ENCODE assay signal across 18 cellular contexts in the genomic region with DNA sequence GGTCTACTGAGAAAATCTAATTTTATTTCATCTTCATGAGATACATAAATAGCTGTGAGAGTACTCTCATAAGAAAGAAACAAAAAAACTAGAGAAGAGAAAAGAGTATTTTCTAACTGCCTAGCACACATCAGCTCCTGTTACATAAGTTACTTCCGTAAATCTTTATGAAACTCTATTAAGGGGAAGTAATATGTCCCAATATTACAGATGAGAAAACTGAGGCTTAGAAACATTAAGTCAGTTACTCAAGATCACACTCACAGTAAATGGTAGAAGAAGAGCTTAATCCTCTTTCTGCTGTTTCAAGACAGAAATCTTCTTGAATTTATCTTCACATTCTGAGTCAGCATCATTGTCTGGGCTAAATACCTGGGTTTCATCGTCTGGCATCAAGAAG.
DNase-seq lines count a peak whose midpoint lies in the region; ATAC-seq and TF ChIP-seq lines count a peak whose summit lies in the region.
"Had no signal": no experiment of that assay in that cellular context is flagged by ENCODE, and none has a peak within 500 bp of the region (broad histone marks: within the 10 kb centered on the region; RNA-seq: fewer than 3 reads in every experiment).

No MANE protein-coding gene starts in this region.

- H3K4me3 ChIP-seq in GM06990 (replicated peaks; ENCODE audit: low read depth, low read length) (no peak overlapping the region), endocrine pancreas (ENCODE audit: control insufficient read depth, insufficient read depth, low read length) (peak overlapping the region; percentile 34)
- H3K4me3 ChIP-seq: GM23248 had no signal

- H3K4me1 ChIP-seq in endocrine pancreas (ENCODE audit: control insufficient read depth, insufficient read depth, low read length): no peaks in the 10 kb centered on the region

- no peaks in the 10 kb centered on the region for H3K36me3 Mint-ChIP-seq in activated naive CD8-positive, alpha-beta T cell treated with anti-CD3 and anti-CD28 coated beads for 36 hours
- no peaks in the 10 kb centered on the region for H3K36me3 Mint-ChIP-seq in type B pancreatic cell
- H3K36me3 Mint-ChIP-seq: CD4-positive, CD25-positive, alpha-beta regulatory T cell had no signal

- H3K27me3 ChIP-seq in GM06990 (replicated peaks; ENCODE audit: control insufficient read depth, insufficient read depth, low read length): no peaks in the 10 kb centered on the region
- no peaks in the 10 kb centered on the region for H3K27me3 ChIP-seq in endocrine pancreas (ENCODE audit: control insufficient read depth, insufficient read depth, low read length)

- no peak overlapping the region for H3K4me3 Mint-ChIP-seq in activated naive CD8-positive, alpha-beta T cell treated with anti-CD3 and anti-CD28 coated beads for 36 hours
- H3K4me3 Mint-ChIP-seq in type B pancreatic cell: no peak overlapping the region
- H3K4me3 Mint-ChIP-seq: CD4-positive, CD25-positive, alpha-beta regulatory T cell; T-helper 17 cell had no signal

- H3K9ac ChIP-seq in endocrine pancreas (ENCODE audit: control insufficient read depth, insufficient read depth, low read length): no peak overlapping the region
- H3K9ac ChIP-seq: GM23248 had no signal

- peak; percentile 57 for ATAC-seq in HG02852 (IDR thresholded peaks at IDR 0.05; ENCODE audit: unreplicated experiment)
- ATAC-seq: HepG2, SK-N-SH treated with all-trans-retinoic acid at 6 μM for 48 hours, T-helper 17 cell had no signal

- TF ChIP-seq CTCF in GM06990 (IDR thresholded peaks at IDR 0.05; ENCODE audit: insufficient read depth, low read length, poor library complexity, severe bottlenecking) (no peak), type B pancreatic cell (conservative IDR thresholded peaks at IDR 0.05) (no peak)

- no peaks in the 10 kb centered on the region for H3K4me1 Mint-ChIP-seq in activated naive CD8-positive, alpha-beta T cell treated with anti-CD3 and anti-CD28 coated beads for 36 hours
- H3K4me1 Mint-ChIP-seq in type B pancreatic cell (ENCODE audit: unreplicated experiment): no peaks in the 10 kb centered on the region
- H3K4me1 Mint-ChIP-seq: CD4-positive, CD25-positive, alpha-beta regulatory T cell; T-helper 17 cell had no signal

- DNase-seq in GM06990 (ENCODE audit: extremely low read depth, insufficient read length): peak; percentile 22
- peak; percentile 71 for DNase-seq in NOMO-1 treated with DMSO at 0.1 percent for 48 hours (lab: John Stamatoyannopoulos, UW; ENCODE audit: unreplicated experiment)
- DNase-seq in activated CD4-positive, alpha-beta T cell treated with anti-CD3 and anti-CD28 coated beads, Interleukin-2, amount 50 U/mL, for 48 hours: no peak
- DNase-seq in activated naive CD8-positive, alpha-beta T cell treated with anti-CD3 and anti-CD28 coated beads for 36 hours: no peak
- no peak for DNase-seq in type B pancreatic cell (ENCODE audit: extremely low spot score, unreplicated experiment)
- DNase-seq: CD4-positive, CD25-positive, alpha-beta regulatory T cell; EL; GM23248; KG1; NCI-H1930; NCI-H2171 treated with DMSO at 0.1 percent for 48 hours; NCI-H446 treated with DMSO at 0.1 percent for 48 hours; Right ventricle myocardium superior; T-helper 17 cell had no signal

- no peak overlapping the region for H3K27ac Mint-ChIP-seq in activated naive CD8-positive, alpha-beta T cell treated with anti-CD3 and anti-CD28 coated beads for 36 hours
- no peak overlapping the region for H3K27ac Mint-ChIP-seq in type B pancreatic cell
- H3K27ac Mint-ChIP-seq: CD4-positive, CD25-positive, alpha-beta regulatory T cell; T-helper 17 cell had no signal

- H3K9me3 Mint-ChIP-seq in activated naive CD8-positive, alpha-beta T cell treated with anti-CD3 and anti-CD28 coated beads for 36 hours: no peaks in the 10 kb centered on the region
- H3K9me3 Mint-ChIP-seq in type B pancreatic cell: no peaks in the 10 kb centered on the region
- H3K9me3 Mint-ChIP-seq: CD4-positive, CD25-positive, alpha-beta regulatory T cell had no signal

- H3K36me3 ChIP-seq in GM06990 (ENCODE audit: control insufficient read depth, insufficient read depth, low read length) (no peaks in the 10 kb centered on the region), endocrine pancreas (ENCODE audit: control insufficient read depth, insufficient read depth, low read length) (no peaks in the 10 kb centered on the region)

- peaks cover 13% of the 10 kb centered on the region for H3K27me3 Mint-ChIP-seq in activated naive CD8-positive, alpha-beta T cell treated with anti-CD3 and anti-CD28 coated beads for 36 hours
- H3K27me3 Mint-ChIP-seq in type B pancreatic cell: no peaks in the 10 kb centered on the region

- no peaks in the 10 kb centered on the region for H3K9me3 ChIP-seq in endocrine pancreas (ENCODE audit: control insufficient read depth, low read length)

Comparison
In these comparisons a context has a peak if more than half of its experiments do, and no peak if none do; other contexts are left out.
1. DNase-seq: peak in GM06990 (single experiment) and NOMO-1 treated with DMSO at 0.1 percent for 48 hours (single experiment); none in activated CD4-positive, alpha-beta T cell treated with anti-CD3 and anti-CD28 coated beads, Interleukin-2, amount 50 U/mL, for 48 hours (0 of 2), activated naive CD8-positive, alpha-beta T cell treated with anti-CD3 and anti-CD28 coated beads for 36 hours (single experiment) and type B pancreatic cell (single experiment).